In the genomic region with DNA sequence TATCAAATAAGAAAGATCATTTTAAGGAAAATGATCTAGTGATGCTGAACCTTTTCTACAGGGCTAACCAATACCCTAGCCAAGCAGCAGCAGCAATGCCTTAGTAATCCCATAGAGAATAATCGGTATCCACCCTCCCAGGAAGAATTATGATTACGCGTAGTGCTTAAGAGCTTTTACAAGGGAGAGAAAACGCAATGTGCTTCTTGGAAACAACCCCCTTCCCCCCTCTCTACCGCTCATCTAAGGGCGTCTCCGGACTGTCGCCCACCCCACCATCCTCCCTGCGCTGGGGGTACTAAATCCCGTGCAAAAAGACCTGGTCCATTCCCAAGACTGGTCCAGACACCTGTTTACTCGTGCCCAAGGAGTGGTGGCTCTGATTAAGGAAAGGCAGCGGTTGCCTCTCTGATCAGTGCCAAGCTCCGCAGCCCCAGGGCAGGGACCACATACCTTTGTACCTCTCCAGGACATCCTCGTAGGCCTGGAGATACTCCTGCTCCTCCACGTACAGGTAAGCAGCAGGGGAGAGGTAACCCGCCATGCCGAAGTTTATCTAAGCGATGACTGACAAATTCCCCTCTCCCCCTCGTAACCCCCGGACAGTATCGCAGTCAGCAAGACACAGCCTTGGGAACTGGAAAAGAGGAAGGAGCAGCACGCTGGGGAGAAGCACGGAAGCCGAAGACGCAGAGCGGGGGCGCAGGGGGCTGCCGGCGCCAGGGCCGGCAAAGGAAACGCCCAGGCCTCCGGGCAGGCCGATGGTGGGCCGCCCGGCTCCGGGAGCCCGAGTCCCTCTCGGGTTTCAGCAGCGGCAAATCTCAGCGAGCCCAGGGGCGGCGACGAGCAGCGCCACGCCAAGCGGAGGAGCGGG, we compare ENCODE assay signal across 8 cellular contexts.
DNase-seq lines count a peak whose midpoint lies in the region; ATAC-seq and TF ChIP-seq lines count a peak whose summit lies in the region.

No MANE protein-coding gene starts in this region.

- H3K36me3 ChIP-seq in HUES6 (ENCODE audit: control insufficient read depth, insufficient read depth, low read length): no peaks in the 10 kb centered on the region
- H3K36me3 ChIP-seq in tibial nerve: no peaks in the 10 kb centered on the region

- 1 to 2% methylated on average over 31 to 47 of the region's 47 CpGs for WGBS in tibial nerve, 2 donors

- TF ChIP-seq CTCF in tibial nerve (IDR thresholded peaks at IDR 0.05): no peak

- H3K27ac ChIP-seq in HUES6 (ENCODE audit: low read depth, low read length): peak overlapping the region; percentile 45; the same call in 1 of the 2 replicates
- H3K27ac ChIP-seq in tibial nerve: peak overlapping the region; percentile 84 to 98 (median 90)

- peaks cover 18% of the 10 kb centered on the region for H3K27me3 Mint-ChIP-seq in memory B cell

- H3K27me3 ChIP-seq in HUES6 (ENCODE audit: control insufficient read depth, insufficient read depth, low read length) (no peaks in the 10 kb centered on the region), tibial nerve (no peaks in the 10 kb centered on the region)

- ATAC-seq in GM21423 (IDR thresholded peaks at IDR 0.05; ENCODE audit: unreplicated experiment) (peak; percentile 12), SK-N-SH treated with all-trans-retinoic acid at 6 μM for 48 hours (peak; percentile 13), memory B cell (ENCODE audit: low read depth) (peak; percentile 21)

- H3K4me1 Mint-ChIP-seq in memory B cell: peaks cover 7% of the 10 kb centered on the region

- H3K9me3 Mint-ChIP-seq in memory B cell: no peaks in the 10 kb centered on the region

- TF ChIP-seq EP300 in tibial nerve (IDR thresholded peaks at IDR 0.05): peak in 1 of 2 donors; percentile 48

- peak in 1 of 2 donors; percentile 12 for TF ChIP-seq POLR2A in tibial nerve (IDR thresholded peaks at IDR 0.05)

- peak; percentile 65 for DNase-seq in EL
- DNase-seq in ecto neural progenitor cell (ENCODE audit: low spot score): peak; percentile 82
- no peak for DNase-seq in memory B cell (ENCODE audit: low spot score in 2 of 2)
- DNase-seq in tibial nerve (ENCODE audit: low spot score in 2 of 2): peak in 1 of 2 donors; percentile 26
- DNase-seq in mucosa of gallbladder (ENCODE audit: low spot score): no peak

- H3K9me3 ChIP-seq in HUES6 (ENCODE audit: control insufficient read depth, insufficient read depth, low read depth, low read length) (no peaks in the 10 kb centered on the region), tibial nerve (no peaks in the 10 kb centered on the region)

- peak overlapping the region; percentile 92 for H3K4me3 ChIP-seq in HUES6 (ENCODE audit: low read depth, low read length)
- H3K4me3 ChIP-seq in tibial nerve: peak overlapping the region; percentile 58 to 88 (median 74)

- H3K36me3 Mint-ChIP-seq in memory B cell: no peaks in the 10 kb centered on the region

- H3K4me3 Mint-ChIP-seq in memory B cell: peak overlapping the region; percentile 81

- peak overlapping the region; percentile 84 for H3K9ac ChIP-seq in HUES6 (ENCODE audit: low read length)

- H3K27ac Mint-ChIP-seq in memory B cell: no peak overlapping the region

- H3K4me1 ChIP-seq in HUES6 (ENCODE audit: control insufficient read depth, insufficient read depth, low read length): peaks cover 41% of the 10 kb centered on the region
- H3K4me1 ChIP-seq in tibial nerve: peaks cover 0 to 61% (median 8%) of the 10 kb centered on the region in 4 donors

TF ChIP-seq in SK-N-SH treated with all-trans-retinoic acid at 6 μM for 48 hours, 23 proteins besides CTCF, POLR2A, EP300 and RAD21:
- TF ChIP-seq, protein P1, sequence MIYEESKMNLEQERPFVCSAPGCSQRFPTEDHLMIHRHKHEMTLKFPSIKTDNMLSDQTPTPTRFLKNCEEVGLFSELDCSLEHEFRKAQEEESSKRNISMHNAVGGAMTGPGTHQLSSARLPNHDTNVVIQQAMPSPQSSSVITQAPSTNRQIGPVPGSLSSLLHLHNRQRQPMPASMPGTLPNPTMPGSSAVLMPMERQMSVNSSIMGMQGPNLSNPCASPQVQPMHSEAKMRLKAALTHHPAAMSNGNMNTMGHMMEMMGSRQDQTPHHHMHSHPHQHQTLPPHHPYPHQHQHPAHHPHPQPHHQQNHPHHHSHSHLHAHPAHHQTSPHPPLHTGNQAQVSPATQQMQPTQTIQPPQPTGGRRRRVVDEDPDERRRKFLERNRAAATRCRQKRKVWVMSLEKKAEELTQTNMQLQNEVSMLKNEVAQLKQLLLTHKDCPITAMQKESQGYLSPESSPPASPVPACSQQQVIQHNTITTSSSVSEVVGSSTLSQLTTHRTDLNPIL (CRISPR knock-in tag; IDR thresholded peaks at IDR 0.05; ENCODE audit: low read depth): no peak
- TF ChIP-seq, protein P2, sequence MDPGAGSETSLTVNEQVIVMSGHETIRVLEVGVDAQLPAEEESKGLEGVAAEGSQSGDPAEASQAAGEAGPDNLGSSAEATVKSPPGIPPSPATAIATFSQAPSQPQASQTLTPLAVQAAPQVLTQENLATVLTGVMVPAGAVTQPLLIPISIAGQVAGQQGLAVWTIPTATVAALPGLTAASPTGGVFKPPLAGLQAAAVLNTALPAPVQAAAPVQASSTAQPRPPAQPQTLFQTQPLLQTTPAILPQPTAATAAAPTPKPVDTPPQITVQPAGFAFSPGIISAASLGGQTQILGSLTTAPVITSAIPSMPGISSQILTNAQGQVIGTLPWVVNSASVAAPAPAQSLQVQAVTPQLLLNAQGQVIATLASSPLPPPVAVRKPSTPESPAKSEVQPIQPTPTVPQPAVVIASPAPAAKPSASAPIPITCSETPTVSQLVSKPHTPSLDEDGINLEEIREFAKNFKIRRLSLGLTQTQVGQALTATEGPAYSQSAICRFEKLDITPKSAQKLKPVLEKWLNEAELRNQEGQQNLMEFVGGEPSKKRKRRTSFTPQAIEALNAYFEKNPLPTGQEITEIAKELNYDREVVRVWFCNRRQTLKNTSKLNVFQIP (CRISPR knock-in tag; IDR thresholded peaks at IDR 0.05; ENCODE audit: borderline replicate concordance, low read depth): no peak
- TF ChIP-seq TOX (CRISPR knock-in tag; IDR thresholded peaks at IDR 0.05; ENCODE audit: borderline replicate concordance) (no peak), ARNTL (CRISPR knock-in tag; IDR thresholded peaks at IDR 0.05; ENCODE audit: borderline replicate concordance, low read depth) (no peak), ZFP30 (CRISPR knock-in tag; IDR thresholded peaks at IDR 0.05) (no peak), ZFP3 (CRISPR knock-in tag; IDR thresholded peaks at IDR 0.05) (no peak), ZNF565 (CRISPR knock-in tag; conservative IDR thresholded peaks at IDR 0.05; ENCODE audit: low read depth) (no peak), TCF4 (CRISPR knock-in tag; IDR thresholded peaks at IDR 0.05; ENCODE audit: borderline replicate concordance) (no peak), GLIS3 (CRISPR knock-in tag; IDR thresholded peaks at IDR 0.05) (no peak), RARB (CRISPR knock-in tag; IDR thresholded peaks at IDR 0.05) (no peak), PPARA (CRISPR knock-in tag; IDR thresholded peaks at IDR 0.05; ENCODE audit: borderline replicate concordance) (no peak), ZC3H10 (CRISPR knock-in tag; IDR thresholded peaks at IDR 0.05) (no peak)
- TF ChIP-seq, protein P3, sequence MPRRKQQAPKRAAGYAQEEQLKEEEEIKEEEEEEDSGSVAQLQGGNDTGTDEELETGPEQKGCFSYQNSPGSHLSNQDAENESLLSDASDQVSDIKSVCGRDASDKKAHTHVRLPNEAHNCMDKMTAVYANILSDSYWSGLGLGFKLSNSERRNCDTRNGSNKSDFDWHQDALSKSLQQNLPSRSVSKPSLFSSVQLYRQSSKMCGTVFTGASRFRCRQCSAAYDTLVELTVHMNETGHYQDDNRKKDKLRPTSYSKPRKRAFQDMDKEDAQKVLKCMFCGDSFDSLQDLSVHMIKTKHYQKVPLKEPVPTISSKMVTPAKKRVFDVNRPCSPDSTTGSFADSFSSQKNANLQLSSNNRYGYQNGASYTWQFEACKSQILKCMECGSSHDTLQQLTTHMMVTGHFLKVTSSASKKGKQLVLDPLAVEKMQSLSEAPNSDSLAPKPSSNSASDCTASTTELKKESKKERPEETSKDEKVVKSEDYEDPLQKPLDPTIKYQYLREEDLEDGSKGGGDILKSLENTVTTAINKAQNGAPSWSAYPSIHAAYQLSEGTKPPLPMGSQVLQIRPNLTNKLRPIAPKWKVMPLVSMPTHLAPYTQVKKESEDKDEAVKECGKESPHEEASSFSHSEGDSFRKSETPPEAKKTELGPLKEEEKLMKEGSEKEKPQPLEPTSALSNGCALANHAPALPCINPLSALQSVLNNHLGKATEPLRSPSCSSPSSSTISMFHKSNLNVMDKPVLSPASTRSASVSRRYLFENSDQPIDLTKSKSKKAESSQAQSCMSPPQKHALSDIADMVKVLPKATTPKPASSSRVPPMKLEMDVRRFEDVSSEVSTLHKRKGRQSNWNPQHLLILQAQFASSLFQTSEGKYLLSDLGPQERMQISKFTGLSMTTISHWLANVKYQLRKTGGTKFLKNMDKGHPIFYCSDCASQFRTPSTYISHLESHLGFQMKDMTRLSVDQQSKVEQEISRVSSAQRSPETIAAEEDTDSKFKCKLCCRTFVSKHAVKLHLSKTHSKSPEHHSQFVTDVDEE (CRISPR knock-in tag; IDR thresholded peaks at IDR 0.05): no peak
- TF ChIP-seq, protein P4, sequence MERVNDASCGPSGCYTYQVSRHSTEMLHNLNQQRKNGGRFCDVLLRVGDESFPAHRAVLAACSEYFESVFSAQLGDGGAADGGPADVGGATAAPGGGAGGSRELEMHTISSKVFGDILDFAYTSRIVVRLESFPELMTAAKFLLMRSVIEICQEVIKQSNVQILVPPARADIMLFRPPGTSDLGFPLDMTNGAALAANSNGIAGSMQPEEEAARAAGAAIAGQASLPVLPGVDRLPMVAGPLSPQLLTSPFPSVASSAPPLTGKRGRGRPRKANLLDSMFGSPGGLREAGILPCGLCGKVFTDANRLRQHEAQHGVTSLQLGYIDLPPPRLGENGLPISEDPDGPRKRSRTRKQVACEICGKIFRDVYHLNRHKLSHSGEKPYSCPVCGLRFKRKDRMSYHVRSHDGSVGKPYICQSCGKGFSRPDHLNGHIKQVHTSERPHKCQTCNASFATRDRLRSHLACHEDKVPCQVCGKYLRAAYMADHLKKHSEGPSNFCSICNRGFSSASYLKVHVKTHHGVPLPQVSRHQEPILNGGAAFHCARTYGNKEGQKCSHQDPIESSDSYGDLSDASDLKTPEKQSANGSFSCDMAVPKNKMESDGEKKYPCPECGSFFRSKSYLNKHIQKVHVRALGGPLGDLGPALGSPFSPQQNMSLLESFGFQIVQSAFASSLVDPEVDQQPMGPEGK (CRISPR knock-in tag; IDR thresholded peaks at IDR 0.05; ENCODE audit: borderline replicate concordance): no peak

Comparison
In these comparisons a context has a peak if more than half of its experiments do, and no peak if none do; other contexts are left out.
1. DNase-seq: peak in EL (single experiment) and ecto neural progenitor cell (single experiment); none in memory B cell (0 of 2) and mucosa of gallbladder (single experiment).
2. Peak in every context shown above with its lines, with median percentiles within 50 percentile points of each other: ATAC-seq.